ENCODE assay signal across 21 cellular contexts in genomic region chr20:31653573-31653972, GRCh38. TPM values are rescaled to one million over a fixed set of nuclear protein-coding genes. Genes with fewer than 3 reads are reported as not detected.
DNase-seq lines count a peak whose midpoint lies in the region; ATAC-seq, FAIRE-seq and TF ChIP-seq lines count a peak whose summit lies in the region.
"Had no signal": no experiment of that assay in that cellular context is flagged by ENCODE, and none has a peak within 500 bp of the region (broad histone marks: within the 10 kb centered on the region; RNA-seq: fewer than 3 reads in every experiment).

No MANE protein-coding gene starts in this region.

- no peak for FAIRE-seq in HepG2 (lab: Jason Lieb, UNC)
- FAIRE-seq: G401.6, GM12878 had no signal

- no peak overlapping the region for H2AFZ ChIP-seq in HepG2 (ENCODE audit: low read length)

- ATAC-seq in HepG2 (peak; percentile 28), right lobe of liver (no peak), Panc1 (peak; percentile 26), left colon (no peak)
- ATAC-seq: GM12878, Right ventricle myocardium inferior had no signal

- no peaks in the 10 kb centered on the region for H3K79me2 ChIP-seq in HepG2 (ENCODE audit: insufficient read depth, low read length)

- H3K4me3 ChIP-seq in HepG2 (replicated peaks in 1 of 3; ENCODE audit: insufficient read depth in 1 of 3, low read depth in 2 of 3, low read length in 3 of 3) (no peak overlapping the region), right lobe of liver (no peak overlapping the region), Panc1 (ENCODE audit: low read depth in 2 of 2, low read length in 2 of 2) (no peak overlapping the region)
- H3K4me3 ChIP-seq: GM12878, HAP-1, SK-N-MC had no signal

- TF ChIP-seq CTCF in HepG2 (CRISPR knock-in tag; IDR thresholded peaks at IDR 0.05) (no peak), right lobe of liver (IDR thresholded peaks at IDR 0.05) (no peak), Panc1 (IDR thresholded peaks at IDR 0.05) (no peak)

- in situ Hi-C loops in HepG2 (cut with HindIII; ENCODE audit: extremely low pct_ligation_motif_present, low pct_unique_long_range_greater_than_20kb) (no loop called here), Panc1 (cut with HindIII; ENCODE audit: low pct_unique_long_range_greater_than_20kb, low sequenced_read_pairs) (loop anchor here (5.0 kb wide), 1 partner anchor 34 kb away; no protein-coding TSS in a partner anchor)

- H3K27me3 ChIP-seq in HepG2 (ENCODE audit: control insufficient read depth in 1 of 2, insufficient read depth in 2 of 2, low read length in 2 of 2): 0 out of 5 replicates have a peak, but pooled peaks cover 0 to 7% of the 10 kb centered on the region in 2 experiments
- no peaks in the 10 kb centered on the region for H3K27me3 ChIP-seq in right lobe of liver
- no peaks in the 10 kb centered on the region for H3K27me3 ChIP-seq in Panc1 (ENCODE audit: control insufficient read depth, insufficient read depth, low read length)

- H3K27ac ChIP-seq in HepG2 (ENCODE audit: extremely low read length, insufficient read depth, low read length): no peak overlapping the region
- no peak overlapping the region for H3K27ac ChIP-seq in right lobe of liver
- H3K27ac ChIP-seq in Panc1 (ENCODE audit: low read length): no peak overlapping the region
- H3K27ac ChIP-seq: SK-N-MC had no signal

- no peak overlapping the region for H3K9ac ChIP-seq in HepG2 (ENCODE audit: insufficient read depth, low read depth, low read length)

- no peak for TF ChIP-seq POLR2A in HepG2 (IDR thresholded peaks at IDR 0.05; ENCODE audit: insufficient read depth in 1 of 2, low read depth in 2 of 2, low read length in 2 of 2)
- no peak for TF ChIP-seq POLR2A in right lobe of liver (IDR thresholded peaks at IDR 0.05)

- POLR2A ChIA-PET in HepG2 (lab: Yijun Ruan, JAX) (interaction anchor here (16.2 kb wide), 1 partner anchor 56 kb away, joined by 1981 read pairs; the partner anchor contains the start of gene BCL2L1), Panc1 (lab: Charles Lee) (interaction anchor here (0.7 kb wide), 1 partner anchor 60 kb away, joined by 8 read pairs; no protein-coding TSS in a partner anchor)

- H3K4me2 ChIP-seq in HepG2 (ENCODE audit: low read depth, low read length): no peak overlapping the region

- TF ChIP-seq EP300 in HepG2 (IDR thresholded peaks at IDR 0.05; ENCODE audit: low read depth in 2 of 2, low read length in 2 of 2) (no peak), HepG2 (CRISPR knock-in tag; IDR thresholded peaks at IDR 0.05; ENCODE audit: borderline replicate concordance) (no peak)

- no peak for TF ChIP-seq RAD21 in HepG2 (CRISPR knock-in tag; IDR thresholded peaks at IDR 0.05)

- H3K9me3 ChIP-seq in HepG2 (ENCODE audit: low read length) (no peaks in the 10 kb centered on the region), right lobe of liver (no peaks in the 10 kb centered on the region), Panc1 (ENCODE audit: control insufficient read depth, insufficient read depth, low read depth, low read length) (no peaks in the 10 kb centered on the region)
- H3K9me3 ChIP-seq: HAP-1 had no signal

- CTCF ChIA-PET in HepG2 (lab: Yijun Ruan, JAX; ENCODE audit: low intra/inter-chr PET ratio, low total read pairs) (no interaction called here), Panc1 (lab: Charles Lee) (interaction anchor here (0.5 to 0.9 kb wide), 2 partner anchors 11 to 19 kb away, joined by 10 to 13 read pairs; no protein-coding TSS in a partner anchor)

- DNase-seq in HepG2 (ENCODE audit: low spot score) (no peak), right lobe of liver (no peak), Panc1 (ENCODE audit: low read depth, low spot score) (no peak), cerebellar cortex (ENCODE audit: low spot score) (peak; percentile 80), left colon (no peak), GOT3 (lab: John Stamatoyannopoulos, UW) (no peak), DMS53 treated with DMSO at 0.1 percent for 48 hours (lab: John Stamatoyannopoulos, UW; ENCODE audit: unreplicated experiment) (no peak)
- DNase-seq in stimulated activated CD4-positive, alpha-beta T cell treated with anti-CD3 and anti-CD28 coated beads, Interleukin-4, amount 100 ng/mL, for 4 hours: no peak
- DNase-seq: ACHN, AML-193, DMS79, KBM-7, NCI-H1436 treated with DMSO at 0.1 percent for 48 hours, NCI-H526, OCI-M1, T-helper 1 cell had no signal

- WGBS in HepG2 (ENCODE audit: low lambda C conversion rate): 28% methylated on average over 5 of the region's 5 CpGs
- 68% methylated on average over 3 of the region's 5 CpGs for WGBS in right lobe of liver (ENCODE audit: insufficient coverage, low coverage, low lambda C conversion rate, missing lambda C conversion rate)

- no peaks in the 10 kb centered on the region for H3K36me3 ChIP-seq in HepG2 (replicated peaks in 1 of 2; ENCODE audit: control insufficient read depth in 1 of 2, insufficient read depth in 2 of 2, low read length in 2 of 2)
- no peaks in the 10 kb centered on the region for H3K36me3 ChIP-seq in right lobe of liver
- no peaks in the 10 kb centered on the region for H3K36me3 ChIP-seq in Panc1 (ENCODE audit: control insufficient read depth, insufficient read depth, low read length)
- H3K36me3 ChIP-seq: HAP-1 had no signal

- BruUV-seq in HepG2 (replicated peaks; lab: Mats Ljungman, UMichigan): no TSS peak
- no TSS peak for BruUV-seq in Panc1 (replicated peaks; lab: Mats Ljungman, UMichigan)

- intact Hi-C loops in HepG2 (cut with micrococcal nuclease; ENCODE audit: unreplicated experiment) (no loop called here), right lobe of liver (cut with DNase I) (no loop called here), Panc1 (cut with micrococcal nuclease; ENCODE audit: unreplicated experiment) (no loop called here), left colon (cut with DNase I, micrococcal nuclease) (no loop called here)

- H3K4me1 ChIP-seq in HepG2 (ENCODE audit: insufficient read depth, low read length) (no peaks in the 10 kb centered on the region), right lobe of liver (no peaks in the 10 kb centered on the region), Panc1 (ENCODE audit: control insufficient read depth, insufficient read depth, low read length) (no peaks in the 10 kb centered on the region)
- H3K4me1 ChIP-seq: HAP-1 had no signal

- no peaks in the 10 kb centered on the region for H4K20me1 ChIP-seq in HepG2 (ENCODE audit: insufficient read depth, low read length)

RNA-seq across cellular contexts. Expression of gene COX4I2, which starts 15.9 kb away (rescaled TPM):
- total RNA-seq in HepG2 (2016; rRNA removed; fragmentation: Illumina TruSeq; extraction: Trizol) (not detected in 2 replicates), right lobe of liver (not detected), Panc1 (2021; ENCODE audit: unreplicated experiment) (not detected), left colon (under 1 TPM in 1 of 2 donors, not detected in 1; 0.67 TPM)
- total RNA-seq in HepG2 (2016; cell fraction: cytosol; rRNA removed; fragmentation: Illumina TruSeq; extraction: Trizol; ENCODE audit: low read depth): not detected in 2 replicates
- total RNA-seq in HepG2 (2016; cell fraction: insoluble cytoplasmic fraction; rRNA removed; fragmentation: Illumina TruSeq; extraction: Trizol): not detected in 2 replicates
- not detected in 2 replicates for total RNA-seq in HepG2 (2016; cell fraction: membrane; rRNA removed; fragmentation: Illumina TruSeq; extraction: Trizol)
- total RNA-seq in HepG2 (2016; cell fraction: nucleus; rRNA removed; fragmentation: Illumina TruSeq; extraction: Trizol): not detected in 2 replicates
- polyA plus RNA-seq in HepG2 (2011; rRNA removed): 0.74 and 1.1 TPM in 2 replicates
- polyA plus RNA-seq in HepG2 (2011; cell fraction: cytosol; rRNA removed): 0.97 and 1.4 TPM in 2 replicates
- polyA plus RNA-seq in HepG2 (2011; cell fraction: nucleus; rRNA removed): 0.31 TPM in 1 of 2 replicates, not detected in the other
- polyA plus RNA-seq in HepG2 (2012): 0.61 and 0.68 TPM in 2 replicates
- not detected in 2 replicates for polyA plus RNA-seq in HepG2 (2016; cell fraction: cytosol; fragmentation: Illumina TruSeq; extraction: Trizol; ENCODE audit: low read depth)
- not detected in 2 replicates for polyA plus RNA-seq in HepG2 (2016; cell fraction: insoluble cytoplasmic fraction; fragmentation: Illumina TruSeq; extraction: Trizol; ENCODE audit: low read depth)
- not detected in 2 replicates for polyA plus RNA-seq in HepG2 (2016; cell fraction: membrane; fragmentation: Illumina TruSeq; extraction: Trizol; ENCODE audit: low read depth)
- not detected in 2 replicates for polyA plus RNA-seq in HepG2 (2016; cell fraction: nucleus; fragmentation: Illumina TruSeq; extraction: Trizol; ENCODE audit: insufficient read depth, low read depth)
- not detected in 2 replicates for polyA minus RNA-seq in HepG2 (2011; rRNA and poly(A)+ RNA removed; ENCODE audit: low replicate concordance)
- polyA minus RNA-seq in HepG2 (2011; cell fraction: cytosol; rRNA and poly(A)+ RNA removed): not detected in 2 replicates
- polyA minus RNA-seq in HepG2 (2011; cell fraction: nucleus; rRNA and poly(A)+ RNA removed): not detected in 2 replicates
- polyA plus RNA-seq in Panc1 (2012; ENCODE audit: insufficient read length): not detected
- total RNA-seq: GM12878 had no signal
- polyA plus RNA-seq: GM12878 had no signal

RNA-seq across cellular contexts. Expression of gene ID1, which starts 48.5 kb away (rescaled TPM):
- 315 and 419 TPM in 2 replicates for total RNA-seq in HepG2 (2016; rRNA removed; fragmentation: Illumina TruSeq; extraction: Trizol)
- 421 and 422 TPM in 2 replicates for total RNA-seq in HepG2 (2016; cell fraction: cytosol; rRNA removed; fragmentation: Illumina TruSeq; extraction: Trizol; ENCODE audit: low read depth)
- 297 and 421 TPM in 2 replicates for total RNA-seq in HepG2 (2016; cell fraction: insoluble cytoplasmic fraction; rRNA removed; fragmentation: Illumina TruSeq; extraction: Trizol)
- 329 and 339 TPM in 2 replicates for total RNA-seq in HepG2 (2016; cell fraction: membrane; rRNA removed; fragmentation: Illumina TruSeq; extraction: Trizol)
- total RNA-seq in HepG2 (2016; cell fraction: nucleus; rRNA removed; fragmentation: Illumina TruSeq; extraction: Trizol): 273 and 295 TPM in 2 replicates
- 258 and 320 TPM in 2 replicates for polyA plus RNA-seq in HepG2 (2011; rRNA removed)
- 494 and 1,223 TPM in 2 replicates for polyA plus RNA-seq in HepG2 (2011; cell fraction: cytosol; rRNA removed)
- 541 and 1,398 TPM in 2 replicates for polyA plus RNA-seq in HepG2 (2011; cell fraction: nucleus; rRNA removed)
- 119 and 147 TPM in 2 replicates for polyA plus RNA-seq in HepG2 (2012)
- 99.0 and 102 TPM in 2 replicates for polyA plus RNA-seq in HepG2 (2016; cell fraction: cytosol; fragmentation: Illumina TruSeq; extraction: Trizol; ENCODE audit: low read depth)
- 273 and 282 TPM in 2 replicates for polyA plus RNA-seq in HepG2 (2016; cell fraction: insoluble cytoplasmic fraction; fragmentation: Illumina TruSeq; extraction: Trizol; ENCODE audit: low read depth)
- 104 TPM in 2 replicates for polyA plus RNA-seq in HepG2 (2016; cell fraction: membrane; fragmentation: Illumina TruSeq; extraction: Trizol; ENCODE audit: low read depth)
- polyA plus RNA-seq in HepG2 (2016; cell fraction: nucleus; fragmentation: Illumina TruSeq; extraction: Trizol; ENCODE audit: insufficient read depth, low read depth): 496 and 499 TPM in 2 replicates
- 259 and 709 TPM in 2 replicates for polyA minus RNA-seq in HepG2 (2011; rRNA and poly(A)+ RNA removed; ENCODE audit: low replicate concordance)
- polyA minus RNA-seq in HepG2 (2011; cell fraction: cytosol; rRNA and poly(A)+ RNA removed): 242 and 434 TPM in 2 replicates
- polyA minus RNA-seq in HepG2 (2011; cell fraction: nucleus; rRNA and poly(A)+ RNA removed): 194 and 456 TPM in 2 replicates
- 100 to 1,000 TPM in 2 of 6 experiments, 10 to 100 TPM in 4; 12.9 to 300 (median 35.0) TPM for total RNA-seq in right lobe of liver
- 152 TPM for total RNA-seq in Panc1 (2021; ENCODE audit: unreplicated experiment)
- polyA plus RNA-seq in Panc1 (2012; ENCODE audit: insufficient read length): 185 TPM
- 100 to 1,000 TPM; 298 to 363 TPM for total RNA-seq in left colon

Comparison
In these comparisons a context has a peak if more than half of its experiments do, and no peak if none do; other contexts are left out.
1. ATAC-seq: peak in HepG2 (single experiment) and Panc1 (single experiment); none in right lobe of liver (0 of 4) and left colon (single experiment).